ENCODE assay signal across 8 cellular contexts in genomic region chr19:43465468-43466120, GRCh38. TPM values are rescaled to one million over a fixed set of nuclear protein-coding genes. Genes with fewer than 3 reads are reported as not detected.
DNase-seq lines count a peak whose midpoint lies in the region; ATAC-seq and TF ChIP-seq lines count a peak whose summit lies in the region.

LYPD3 (minus strand) TSS chr19:43465608; CDS start chr19:43465571, 37 bp downstream.

- H3K4me1 Mint-ChIP-seq in endodermal cell (no peaks in the 10 kb centered on the region), nephron (peaks cover 5% of the 10 kb centered on the region)

- H3K36me3 ChIP-seq in endodermal cell (ENCODE audit: control insufficient read depth, insufficient read depth, low read length), result no peaks in the 10 kb centered on the region

- no peaks in the 10 kb centered on the region for H3K4me1 ChIP-seq in endodermal cell (ENCODE audit: control insufficient read depth, insufficient read depth, low read length)

- peaks cover 69% of the 10 kb centered on the region for H3K27me3 Mint-ChIP-seq in endodermal cell (ENCODE audit: insufficient read depth)
- peaks cover 13% of the 10 kb centered on the region for H3K27me3 Mint-ChIP-seq in nephron (ENCODE audit: low read depth)

- peaks cover 37% of the 10 kb centered on the region for H3K27me3 ChIP-seq in endodermal cell (ENCODE audit: control insufficient read depth, insufficient read depth, low read length, poor library complexity, severe bottlenecking)

- H3K36me3 Mint-ChIP-seq in endodermal cell (ENCODE audit: low read depth), result no peaks in the 10 kb centered on the region
- H3K36me3 Mint-ChIP-seq in nephron (ENCODE audit: low read depth), result peaks cover 6% of the 10 kb centered on the region

- no peak within 1 kb of the TSS for H3K9ac ChIP-seq in endodermal cell (ENCODE audit: extremely low read depth, low read length, poor library complexity, severe bottlenecking)

- peak within 1 kb of the TSS; percentile 80 for H3K4me3 ChIP-seq in endodermal cell (ENCODE audit: low read length)

- WGBS in endodermal cell (ENCODE audit: insufficient coverage in 1 of 2, insufficient read length in 1 of 2), 2 experiments, result 55 to 85% methylated on average over 5 to 24 of the region's 24 CpGs

- H3K4me3 Mint-ChIP-seq in endodermal cell (peak within 1 kb of the TSS; percentile 70), nephron (peak within 1 kb of the TSS; percentile 88 to 95 (median 89))

- H3K27ac ChIP-seq in C4-2B (peak within 1 kb of the TSS; percentile 48; the same call in 1 of the 2 replicates), endodermal cell (ENCODE audit: low read depth, low read length) (no peak within 1 kb of the TSS)

- H3K9me3 ChIP-seq in endodermal cell (ENCODE audit: control insufficient read depth, low read length), result no peaks in the 10 kb centered on the region

- no peak for ATAC-seq in GM19463 (IDR thresholded peaks at IDR 0.05; ENCODE audit: unreplicated experiment)

- DNase-seq in NCI-H226, result peak; percentile 82
- peak; percentile 81 for DNase-seq in endodermal cell
- DNase-seq in central memory CD4-positive, alpha-beta T cell, result no peak
- DNase-seq in DMS53 treated with DMSO at 0.1 percent for 48 hours (lab: John Stamatoyannopoulos, UW; ENCODE audit: unreplicated experiment), result no peak
- DNase-seq in SKM-1 treated with dmso at 0.1 percent for 144 hours (lab: John Stamatoyannopoulos, UW; ENCODE audit: unreplicated experiment), result no peak

- no peak for TF ChIP-seq CTCF in C4-2B (conservative IDR thresholded peaks at IDR 0.05)
- no peak for TF ChIP-seq CTCF in endodermal cell (conservative IDR thresholded peaks at IDR 0.05)
- no peak for TF ChIP-seq CTCF in nephron (IDR thresholded peaks at IDR 0.05; ENCODE audit: unreplicated experiment in 3 of 3)

- H3K27ac Mint-ChIP-seq in endodermal cell, result no peak within 1 kb of the TSS
- peak within 1 kb of the TSS; percentile 89 to 97 (median 91) for H3K27ac Mint-ChIP-seq in nephron

- peaks cover 19% of the 10 kb centered on the region for H3K9me3 Mint-ChIP-seq in endodermal cell
- H3K9me3 Mint-ChIP-seq in nephron, result no peaks in the 10 kb centered on the region

RNA-seq across cellular contexts. Expression of gene LYPD3, which starts in this region (rescaled TPM):
- under 1 TPM; 0.33 to 0.51 TPM for total RNA-seq in endodermal cell
- 1.9 TPM for polyA plus RNA-seq in endodermal cell (2013, experiment 1 of 2)
- polyA plus RNA-seq in endodermal cell (2013, experiment 2 of 2), result 1.4 TPM

Comparison
In these comparisons a context has a peak if more than half of its experiments do, and no peak if none do; other contexts are left out.
1. DNase-seq: peak in NCI-H226 (single experiment) and endodermal cell (single experiment); none in central memory CD4-positive, alpha-beta T cell (single experiment), DMS53 treated with DMSO at 0.1 percent for 48 hours (single experiment) and SKM-1 treated with dmso at 0.1 percent for 144 hours (single experiment).